ENCODE assay signal across 22 cellular contexts in genomic region chr2:230321031-230321430, GRCh38. TPM values are rescaled to one million over a fixed set of nuclear protein-coding genes. Genes with fewer than 3 reads are reported as not detected.
A peak's percentile ranks its signal among the peaks of the same experiment; 100 is the strongest.
DNase-seq lines count a peak whose midpoint lies in the region; ATAC-seq and TF ChIP-seq lines count a peak whose summit lies in the region.
"Had no signal": no experiment of that assay in that cellular context is flagged by ENCODE, and none has a peak within 500 bp of the region (broad histone marks: within the 10 kb centered on the region; RNA-seq: fewer than 3 reads in every experiment).

No MANE protein-coding gene starts in this region.

- H3K9ac ChIP-seq in DND-41 (ENCODE audit: low read depth, low read length): no peak overlapping the region

- H3K27ac ChIP-seq in DND-41 (ENCODE audit: low read length): peak overlapping the region; percentile 68
- H3K27ac ChIP-seq in left lung: no peak overlapping the region
- H3K27ac ChIP-seq: C4-2B had no signal

- H3K27me3 ChIP-seq in DND-41 (ENCODE audit: insufficient read depth, low read length, poor library complexity): no peaks in the 10 kb centered on the region
- H3K27me3 ChIP-seq in left lung: no peaks in the 10 kb centered on the region

- no peaks in the 10 kb centered on the region for H3K27me3 Mint-ChIP-seq in activated T-cell treated with anti-CD3 and anti-CD28 coated beads, Interleukin-2, amount 50 U/mL, for 24 hours
- H3K27me3 Mint-ChIP-seq in activated naive CD8-positive, alpha-beta T cell treated with anti-CD3 and anti-CD28 coated beads, Interleukin-2, amount 50 U/mL, for 24 hours: no peaks in the 10 kb centered on the region
- no peaks in the 10 kb centered on the region for H3K27me3 Mint-ChIP-seq in stimulated activated naive B cell treated with anti-CD40 and anti-IgM and Interleukin-4, amounts not matched to agents 10 μg/mL and 1 μg/mL and 100 μg/mL, for 72 hours

- H2AFZ ChIP-seq in DND-41 (ENCODE audit: low read depth, low read length): no peak overlapping the region

- peaks cover 68% of the 10 kb centered on the region for H3K4me1 Mint-ChIP-seq in activated T-cell treated with anti-CD3 and anti-CD28 coated beads, Interleukin-2, amount 50 U/mL, for 24 hours (ENCODE audit: low read depth)
- peaks cover 65% of the 10 kb centered on the region for H3K4me1 Mint-ChIP-seq in activated naive CD8-positive, alpha-beta T cell treated with anti-CD3 and anti-CD28 coated beads, Interleukin-2, amount 50 U/mL, for 24 hours
- peaks cover 56 to 84% of the 10 kb centered on the region in 2 donors for H3K4me1 Mint-ChIP-seq in stimulated activated naive B cell treated with anti-CD40 and anti-IgM and Interleukin-4, amounts not matched to agents 10 μg/mL and 1 μg/mL and 100 μg/mL, for 72 hours
- H3K4me1 Mint-ChIP-seq: H9 had no signal

- no peaks in the 10 kb centered on the region; the same call in 1 of the 2 replicates for H3K79me2 ChIP-seq in DND-41 (ENCODE audit: insufficient read depth, low read length)

- no peaks in the 10 kb centered on the region for H3K36me3 ChIP-seq in DND-41 (ENCODE audit: insufficient read depth, low read length)
- no peaks in the 10 kb centered on the region for H3K36me3 ChIP-seq in left lung

- TF ChIP-seq CTCF in DND-41 (IDR thresholded peaks at IDR 0.05; ENCODE audit: borderline replicate concordance, extremely low read depth, low read length, poor library complexity, severe bottlenecking) (no peak), left lung (IDR thresholded peaks at IDR 0.05) (no peak)

- ATAC-seq in DND-41 (ENCODE audit: insufficient read depth, low read depth) (no peak), left lung (no peak), HG02588 (IDR thresholded peaks at IDR 0.05; ENCODE audit: unreplicated experiment) (no peak)
- no peak for ATAC-seq in activated naive CD8-positive, alpha-beta T cell treated with anti-CD3 and anti-CD28 coated beads, Interleukin-2, amount 50 U/mL, for 24 hours
- no peak for ATAC-seq in stimulated activated naive B cell treated with anti-CD40 and anti-IgM and Interleukin-4, amounts not matched to agents 10 μg/mL and 1 μg/mL and 100 μg/mL, for 72 hours (replicated peaks)
- ATAC-seq: HepG2 had no signal

- H3K9me3 ChIP-seq in DND-41 (ENCODE audit: insufficient read depth, low read length, severe bottlenecking): no peaks in the 10 kb centered on the region
- H3K9me3 ChIP-seq in left lung: peaks cover 0 to 10% of the 10 kb centered on the region in 2 donors

- DNase-seq in activated T-cell treated with anti-CD3 and anti-CD28 coated beads, Interleukin-2, amount 50 U/mL, for 24 hours: no peak
- no peak for DNase-seq in activated T-cell treated with anti-CD3 and anti-CD28 coated beads, Interleukin-2, amount 50 U/mL, for 1 hour
- DNase-seq in DND-41 (no peak), left lung (no peak)
- no peak for DNase-seq in activated naive CD8-positive, alpha-beta T cell treated with anti-CD3 and anti-CD28 coated beads, Interleukin-2, amount 50 U/mL, for 24 hours
- no peak for DNase-seq in stimulated activated naive B cell treated with anti-CD40 and anti-IgM and Interleukin-4, amounts not matched to agents 10 μg/mL and 1 μg/mL and 100 μg/mL, for 72 hours
- DNase-seq in effector CD4-positive, alpha-beta T cell: no peak
- DNase-seq: COR-L47, GF-D8, H9, KG1, MV-4-11, NCI-H1417, NCI-H187, NCI-H2107, NCI-H510A, NCI-H774, OCI-M1, Right ventricle myocardium superior had no signal

- no peak overlapping the region for H3K4me3 Mint-ChIP-seq in activated T-cell treated with anti-CD3 and anti-CD28 coated beads, Interleukin-2, amount 50 U/mL, for 24 hours
- H3K4me3 Mint-ChIP-seq in activated naive CD8-positive, alpha-beta T cell treated with anti-CD3 and anti-CD28 coated beads, Interleukin-2, amount 50 U/mL, for 24 hours: no peak overlapping the region
- no peak overlapping the region for H3K4me3 Mint-ChIP-seq in stimulated activated naive B cell treated with anti-CD40 and anti-IgM and Interleukin-4, amounts not matched to agents 10 μg/mL and 1 μg/mL and 100 μg/mL, for 72 hours
- H3K4me3 Mint-ChIP-seq: H9 had no signal

- H3K36me3 Mint-ChIP-seq in activated T-cell treated with anti-CD3 and anti-CD28 coated beads, Interleukin-2, amount 50 U/mL, for 24 hours (ENCODE audit: low read depth): peaks cover 20% of the 10 kb centered on the region
- H3K36me3 Mint-ChIP-seq in activated naive CD8-positive, alpha-beta T cell treated with anti-CD3 and anti-CD28 coated beads, Interleukin-2, amount 50 U/mL, for 24 hours (ENCODE audit: low read depth): peaks cover 8% of the 10 kb centered on the region
- H3K36me3 Mint-ChIP-seq in stimulated activated naive B cell treated with anti-CD40 and anti-IgM and Interleukin-4, amounts not matched to agents 10 μg/mL and 1 μg/mL and 100 μg/mL, for 72 hours: peaks cover 34 to 84% of the 10 kb centered on the region in 2 donors

- intact Hi-C loops in left lung (cut with DNase I): no loop called here

- H3K9me3 Mint-ChIP-seq in activated T-cell treated with anti-CD3 and anti-CD28 coated beads, Interleukin-2, amount 50 U/mL, for 24 hours: peaks cover 5% of the 10 kb centered on the region
- H3K9me3 Mint-ChIP-seq in activated naive CD8-positive, alpha-beta T cell treated with anti-CD3 and anti-CD28 coated beads, Interleukin-2, amount 50 U/mL, for 24 hours: peaks cover 5% of the 10 kb centered on the region
- peaks cover 5% of the 10 kb centered on the region in 2 donors for H3K9me3 Mint-ChIP-seq in stimulated activated naive B cell treated with anti-CD40 and anti-IgM and Interleukin-4, amounts not matched to agents 10 μg/mL and 1 μg/mL and 100 μg/mL, for 72 hours

- H3K4me1 ChIP-seq in DND-41 (ENCODE audit: insufficient read depth, low read length) (peaks cover 52% of the 10 kb centered on the region), left lung (peaks cover 0 to 21% of the 10 kb centered on the region in 2 donors)

- H3K4me2 ChIP-seq in DND-41 (ENCODE audit: insufficient read depth, low read length): no peak overlapping the region

- no peaks in the 10 kb centered on the region for H4K20me1 ChIP-seq in DND-41 (ENCODE audit: insufficient read depth, low read length)

- H3K4me3 ChIP-seq in DND-41 (ENCODE audit: low read depth in 1 of 2, low read length in 2 of 2) (no peak overlapping the region), left lung (no peak overlapping the region)

- peak overlapping the region; percentile 32 for H3K27ac Mint-ChIP-seq in activated T-cell treated with anti-CD3 and anti-CD28 coated beads, Interleukin-2, amount 50 U/mL, for 24 hours
- H3K27ac Mint-ChIP-seq in activated naive CD8-positive, alpha-beta T cell treated with anti-CD3 and anti-CD28 coated beads, Interleukin-2, amount 50 U/mL, for 24 hours: peak overlapping the region; percentile 18
- H3K27ac Mint-ChIP-seq in stimulated activated naive B cell treated with anti-CD40 and anti-IgM and Interleukin-4, amounts not matched to agents 10 μg/mL and 1 μg/mL and 100 μg/mL, for 72 hours: peak overlapping the region; percentile 69
- H3K27ac Mint-ChIP-seq: H9 had no signal

RNA-seq across cellular contexts. Expression of gene SP140L, which starts 6.0 kb away (rescaled TPM):
- 10 to 100 TPM; 17.1 to 24.9 TPM for total RNA-seq in left lung

Comparison
In these comparisons a context has a peak if more than half of its experiments do, and no peak if none do; other contexts are left out.
1. H3K27ac Mint-ChIP-seq: peak in every context shown above with its lines; median percentile 69 in stimulated activated naive B cell treated with anti-CD40 and anti-IgM and Interleukin-4, amounts not matched to agents 10 μg/mL and 1 μg/mL and 100 μg/mL, for 72 hours; 32 in activated T-cell treated with anti-CD3 and anti-CD28 coated beads, Interleukin-2, amount 50 U/mL, for 24 hours; 18 in activated naive CD8-positive, alpha-beta T cell treated with anti-CD3 and anti-CD28 coated beads, Interleukin-2, amount 50 U/mL, for 24 hours.